In genomic region chr9:21455320-21455719, GRCh38 we compare ENCODE assay signal across 8 cellular contexts.
DNase-seq lines count a peak whose midpoint lies in the region; ATAC-seq and TF ChIP-seq lines count a peak whose summit lies in the region.

No MANE protein-coding gene starts in this region.

- no peaks in the 10 kb centered on the region for H3K36me3 Mint-ChIP-seq in central memory CD8-positive, alpha-beta T cell (ENCODE audit: insufficient read depth)

- H3K4me3 Mint-ChIP-seq in central memory CD8-positive, alpha-beta T cell, result no peak overlapping the region

- no peaks in the 10 kb centered on the region for H3K9me3 Mint-ChIP-seq in central memory CD8-positive, alpha-beta T cell

- in situ Hi-C loops in GM13976 (cut with MboI; ENCODE audit: low sequenced_read_pairs, unreplicated experiment), result loop anchor here (10.0 kb wide), 1 partner anchor 131 kb away; no protein-coding TSS in a partner anchor

- peak; percentile 81 for TF ChIP-seq CTCF in AG09309 (IDR thresholded peaks at IDR 0.05; ENCODE audit: control insufficient read depth, insufficient read depth, low read depth, low read length, missing control alignments)
- peak; percentile 66 for TF ChIP-seq CTCF in GM13976 (IDR thresholded peaks at IDR 0.05; ENCODE audit: borderline replicate concordance, control extremely low read depth, extremely low read depth, insufficient read depth, missing control alignments)

- no peak overlapping the region for H3K4me3 ChIP-seq in AG09309 (ENCODE audit: control insufficient read depth, low read depth, low read length)

- no peaks in the 10 kb centered on the region for H3K4me1 Mint-ChIP-seq in central memory CD8-positive, alpha-beta T cell

- peaks cover 43% of the 10 kb centered on the region for H3K27me3 Mint-ChIP-seq in central memory CD8-positive, alpha-beta T cell

- peak; percentile 94 for ATAC-seq in HG02852 (IDR thresholded peaks at IDR 0.05; ENCODE audit: unreplicated experiment)
- ATAC-seq in central memory CD8-positive, alpha-beta T cell (replicated peaks; ENCODE audit: extremely low read depth, poor library complexity, severe bottlenecking), result peak; percentile 46

- H3K27ac Mint-ChIP-seq in central memory CD8-positive, alpha-beta T cell (ENCODE audit: low read depth), result no peak overlapping the region

- no peak for DNase-seq in AG09309 (ENCODE audit: low read depth)
- DNase-seq in GM13976 (ENCODE audit: low spot score), result peak; percentile 29
- peak; percentile 62 for DNase-seq in NCI-H82 (lab: John Stamatoyannopoulos, UW)
- DNase-seq in central memory CD8-positive, alpha-beta T cell (ENCODE audit: low spot score in 2 of 2), result no peak
- DNase-seq in midbrain (lab: John Stamatoyannopoulos, UW), result peak; percentile 38
- no peak for DNase-seq in NCI-H128 (lab: John Stamatoyannopoulos, UW; ENCODE audit: unreplicated experiment)
- DNase-seq in activated effector memory CD4-positive, alpha-beta T cell treated with anti-CD3 and anti-CD28 coated beads, Interleukin-2, amount 50 U/mL, for 16 hours, result no peak

Comparison
In these comparisons a context has a peak if more than half of its experiments do, and no peak if none do; other contexts are left out.
1. DNase-seq: peak in GM13976 (single experiment), NCI-H82 (single experiment) and midbrain (single experiment); none in AG09309 (single experiment), central memory CD8-positive, alpha-beta T cell (0 of 2), NCI-H128 (single experiment) and activated effector memory CD4-positive, alpha-beta T cell treated with anti-CD3 and anti-CD28 coated beads, Interleukin-2, amount 50 U/mL, for 16 hours (single experiment).